7 cellular contexts compared by ENCODE assay signal in the genomic region with DNA sequence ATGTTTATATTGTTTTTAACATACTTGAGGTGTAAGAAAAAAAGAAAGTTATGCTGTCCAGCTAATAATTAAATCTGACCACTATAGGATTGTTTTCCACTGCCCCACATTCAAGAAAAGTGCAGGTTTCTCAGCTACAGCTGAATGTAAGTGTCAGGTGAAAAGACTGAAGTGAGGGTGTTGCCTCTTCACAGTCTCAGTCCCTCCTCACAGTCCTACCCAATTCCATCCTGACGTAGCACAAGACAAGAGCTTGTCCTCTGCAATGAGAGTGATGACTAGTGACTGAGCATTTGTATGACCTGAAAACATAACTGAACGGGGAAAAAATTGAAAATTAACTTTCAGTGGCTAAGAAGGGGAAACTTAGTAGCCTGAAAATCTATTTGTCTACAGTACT.
"Had no signal": no experiment of that assay in that cellular context is flagged by ENCODE, and none has a peak within 500 bp of the region (broad histone marks: within the 10 kb centered on the region; RNA-seq: fewer than 3 reads in every experiment).

No MANE protein-coding gene starts in this region.

- ATAC-seq: HepG2, K562 had no signal

- H3K36me3 Mint-ChIP-seq: IgD-negative memory B cell had no signal

- DNase-seq: IMR-90, KBM-7, KG1 had no signal

- H3K27ac ChIP-seq: HL-60 had no signal

- H3K4me3 Mint-ChIP-seq: IgD-negative memory B cell had no signal

- H3K4me1 Mint-ChIP-seq: IgD-negative memory B cell had no signal

- H3K27ac Mint-ChIP-seq: IgD-negative memory B cell had no signal

- H3K4me3 ChIP-seq: K562 had no signal
